Comparison of ENCODE assay signal across 22 cellular contexts in the genomic region with DNA sequence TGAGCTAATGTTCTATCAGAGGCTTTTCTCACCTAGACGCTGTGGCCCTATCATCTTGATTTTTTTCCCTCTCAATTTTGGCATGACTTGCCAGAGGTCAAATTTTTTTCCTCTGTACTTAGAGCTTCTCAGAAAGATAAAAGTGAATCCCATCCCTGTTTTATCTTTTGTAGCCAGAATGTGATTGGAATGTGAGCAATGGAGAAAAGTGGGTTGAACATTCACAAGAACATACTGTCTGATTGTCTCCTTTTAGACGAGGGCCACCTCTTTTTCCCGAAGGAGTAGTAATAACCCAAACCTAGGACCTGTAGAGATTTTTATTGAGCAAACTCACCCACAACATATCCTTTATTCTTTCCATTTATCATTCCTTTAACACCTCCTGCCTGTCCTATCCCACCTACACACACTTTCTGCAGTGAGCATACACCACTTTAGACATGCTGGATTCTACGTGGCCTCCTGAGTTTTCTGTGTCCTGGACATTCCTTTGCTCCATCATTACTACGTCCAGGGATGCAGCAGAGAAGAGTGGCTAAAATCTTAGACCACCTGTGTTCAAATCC. TPM values are rescaled to one million over a fixed set of nuclear protein-coding genes. Genes with fewer than 3 reads are reported as not detected.
DNase-seq lines count a peak whose midpoint lies in the region; ATAC-seq and TF ChIP-seq lines count a peak whose summit lies in the region.
"Had no signal": no experiment of that assay in that cellular context is flagged by ENCODE, and none has a peak within 500 bp of the region (broad histone marks: within the 10 kb centered on the region; RNA-seq: fewer than 3 reads in every experiment).

No MANE protein-coding gene starts in this region.

- H3K27ac ChIP-seq in PC-9 (peak overlapping the region; percentile 40; the same call in 1 of the 2 replicates), epithelial cell of prostate (peak overlapping the region; percentile 26), right cardiac atrium (ENCODE audit: low read length) (no peak overlapping the region), GM23338 (ENCODE audit: low read depth) (no peak overlapping the region)
- H3K27ac ChIP-seq: SJSA1 had no signal

- H3K4me3 Mint-ChIP-seq in Calu3 (ENCODE audit: low read depth, unreplicated experiment) (no peak overlapping the region), GM23338 (no peak overlapping the region)
- no peak overlapping the region for H3K4me3 Mint-ChIP-seq in stimulated activated effector memory CD8-positive, alpha-beta T cell treated with anti-CD3 and anti-CD28 coated beads, Interleukin-12 subunit alpha, Interleukin-12 subunit beta, amount 100 ng/mL, for 72 hours
- H3K4me3 Mint-ChIP-seq: CD8-positive, alpha-beta memory T cell; IgD-negative memory B cell had no signal

- peaks cover 20% of the 10 kb centered on the region for H3K36me3 ChIP-seq in PC-9 (ENCODE audit: low read depth)
- peaks cover 7% of the 10 kb centered on the region; the same call in 1 of the 2 replicates for H3K36me3 ChIP-seq in GM23338 (ENCODE audit: insufficient read depth)

- intact Hi-C loops in Calu3 (cut with micrococcal nuclease; ENCODE audit: unreplicated experiment) (no loop called here), PC-9 (cut with micrococcal nuclease; ENCODE audit: unreplicated experiment) (no loop called here), right cardiac atrium (cut with DNase I) (no loop called here)

- H3K9me3 ChIP-seq in PC-9 (ENCODE audit: insufficient read depth, low read depth) (no peaks in the 10 kb centered on the region), right cardiac atrium (ENCODE audit: control insufficient read depth, low read length) (no peaks in the 10 kb centered on the region)
- H3K9me3 ChIP-seq: SJSA1 had no signal

- TF ChIP-seq CTCF in Calu3 (IDR thresholded peaks at IDR 0.05; ENCODE audit: unreplicated experiment) (no peak), PC-9 (conservative IDR thresholded peaks at IDR 0.05) (no peak), GM23338 (conservative IDR thresholded peaks at IDR 0.05; ENCODE audit: low read depth in 2 of 2) (no peak)

- H3K4me3 ChIP-seq in PC-9 (no peak overlapping the region), right cardiac atrium (ENCODE audit: low read length) (no peak overlapping the region), GM23338 (no peak overlapping the region)
- H3K4me3 ChIP-seq: SJSA1 had no signal

- H2AFZ ChIP-seq in PC-9 (no peak overlapping the region), GM23338 (no peak overlapping the region)

- H3K4me2 ChIP-seq in PC-9 (peak overlapping the region; percentile 27; the same call in 1 of the 2 replicates), GM23338 (no peak overlapping the region)

- H3F3A ChIP-seq in PC-9 (ENCODE audit: insufficient read depth, low read depth): peaks cover 69% of the 10 kb centered on the region
- no peaks in the 10 kb centered on the region for H3F3A ChIP-seq in GM23338 (replicated peaks; ENCODE audit: low read depth)

- H3K4me1 ChIP-seq in PC-9 (replicated peaks; ENCODE audit: insufficient read depth) (peaks cover 66% of the 10 kb centered on the region), right cardiac atrium (ENCODE audit: control insufficient read depth, insufficient read depth, low read length) (peaks cover 8% of the 10 kb centered on the region), GM23338 (ENCODE audit: insufficient read depth) (peaks cover under 1% of the 10 kb centered on the region; the same call in 1 of the 2 replicates)

- H3K9me3 Mint-ChIP-seq in Calu3 (ENCODE audit: low read depth, unreplicated experiment): no peaks in the 10 kb centered on the region
- H3K9me3 Mint-ChIP-seq in stimulated activated effector memory CD8-positive, alpha-beta T cell treated with anti-CD3 and anti-CD28 coated beads, Interleukin-12 subunit alpha, Interleukin-12 subunit beta, amount 100 ng/mL, for 72 hours: no peaks in the 10 kb centered on the region
- H3K9me3 Mint-ChIP-seq in GM23338: no peaks in the 10 kb centered on the region
- H3K9me3 Mint-ChIP-seq: CD8-positive, alpha-beta memory T cell; IgD-negative memory B cell had no signal

- BruUV-seq in Calu3 (replicated peaks; lab: Mats Ljungman, UMichigan) (no TSS peak), PC-9 (replicated peaks; lab: Mats Ljungman, UMichigan) (no TSS peak)

- peaks cover 84% of the 10 kb centered on the region for H3K4me1 Mint-ChIP-seq in Calu3 (ENCODE audit: low read depth, unreplicated experiment)
- peaks cover 22% of the 10 kb centered on the region for H3K4me1 Mint-ChIP-seq in stimulated activated effector memory CD8-positive, alpha-beta T cell treated with anti-CD3 and anti-CD28 coated beads, Interleukin-12 subunit alpha, Interleukin-12 subunit beta, amount 100 ng/mL, for 72 hours
- H3K4me1 Mint-ChIP-seq in GM23338: peaks cover 10% of the 10 kb centered on the region
- H3K4me1 Mint-ChIP-seq: IgD-negative memory B cell had no signal

- no peaks in the 10 kb centered on the region for H3K27me3 Mint-ChIP-seq in Calu3 (ENCODE audit: unreplicated experiment)
- no peaks in the 10 kb centered on the region for H3K27me3 Mint-ChIP-seq in GM23338 (ENCODE audit: insufficient read depth, low read depth, poor library complexity)
- H3K27me3 Mint-ChIP-seq: CD8-positive, alpha-beta memory T cell; IgD-negative memory B cell had no signal

- POLR2A ChIA-PET in PC-9 (lab: Charles Lee; ENCODE audit: unreplicated experiment): interaction anchor here (0.7 to 1.0 kb wide), 4 partner anchors 10 to 129 kb away, joined by 3 to 5 read pairs (median 4); no protein-coding TSS in a partner anchor

- H4K20me1 ChIP-seq in PC-9 (ENCODE audit: insufficient read depth): no peaks in the 10 kb centered on the region
- no peaks in the 10 kb centered on the region for H4K20me1 ChIP-seq in GM23338 (replicated peaks; ENCODE audit: insufficient read depth)

- H3K79me2 ChIP-seq in PC-9 (ENCODE audit: low read depth) (peaks cover 6% of the 10 kb centered on the region), GM23338 (replicated peaks; ENCODE audit: insufficient read depth) (no peaks in the 10 kb centered on the region)

- H3K9me2 ChIP-seq in PC-9 (ENCODE audit: insufficient read depth) (no peaks in the 10 kb centered on the region), GM23338 (ENCODE audit: insufficient read depth) (no peaks in the 10 kb centered on the region)

- CTCF ChIA-PET in Calu3 (lab: Charles Lee) (interaction anchor here (1.9 to 4.4 kb wide), 4 partner anchors 10 to 26 kb away, joined by 4 to 46 read pairs (median 18); no protein-coding TSS in a partner anchor), PC-9 (lab: Charles Lee) (no interaction called here)

- ATAC-seq in stimulated activated effector memory CD8-positive, alpha-beta T cell treated with anti-CD3 and anti-CD28 coated beads, Interleukin-12 subunit alpha, Interleukin-12 subunit beta, amount 100 ng/mL, for 72 hours: no peak
- no peak for ATAC-seq in stimulated activated naive CD8-positive, alpha-beta T cell treated with anti-CD3 and anti-CD28 coated beads, Interleukin-15, Interleukin-2, amounts not matched to agents 100 U/mL and 50 U/mL, for 24 hours
- ATAC-seq in right cardiac atrium (no peak), GM23338 (no peak)

- WGBS in right cardiac atrium: 68% methylated on average over 5 of the region's 5 CpGs

- peaks cover 49% of the 10 kb centered on the region for H3K36me3 Mint-ChIP-seq in Calu3 (ENCODE audit: insufficient read depth, unreplicated experiment)
- H3K36me3 Mint-ChIP-seq in stimulated activated effector memory CD8-positive, alpha-beta T cell treated with anti-CD3 and anti-CD28 coated beads, Interleukin-12 subunit alpha, Interleukin-12 subunit beta, amount 100 ng/mL, for 72 hours: peaks cover 32% of the 10 kb centered on the region
- H3K36me3 Mint-ChIP-seq in GM23338 (ENCODE audit: low read depth): no peaks in the 10 kb centered on the region

- H3K27ac Mint-ChIP-seq in Calu3 (ENCODE audit: unreplicated experiment) (peak overlapping the region; percentile 42), GM23338 (no peak overlapping the region)
- peak overlapping the region; percentile 64 for H3K27ac Mint-ChIP-seq in stimulated activated effector memory CD8-positive, alpha-beta T cell treated with anti-CD3 and anti-CD28 coated beads, Interleukin-12 subunit alpha, Interleukin-12 subunit beta, amount 100 ng/mL, for 72 hours
- H3K27ac Mint-ChIP-seq: IgD-negative memory B cell had no signal

- no peak for DNase-seq in Calu3
- DNase-seq in PC-9: no peak
- DNase-seq in epithelial cell of prostate (ENCODE audit: low read depth, low spot score): no peak
- DNase-seq in stimulated activated effector memory CD8-positive, alpha-beta T cell treated with anti-CD3 and anti-CD28 coated beads, Interleukin-12 subunit alpha, Interleukin-12 subunit beta, amount 100 ng/mL, for 72 hours (ENCODE audit: low spot score in 2 of 2): no peak
- DNase-seq in stimulated activated naive CD8-positive, alpha-beta T cell treated with anti-CD3 and anti-CD28 coated beads, Interleukin-15, Interleukin-2, amounts not matched to agents 100 U/mL and 50 U/mL, for 24 hours: no peak
- DNase-seq in right cardiac atrium: no peak
- DNase-seq in GM23338 (ENCODE audit: low spot score): no peak
- DNase-seq: ACHN; C1 segment of cervical spinal cord; CD8-positive, alpha-beta memory T cell; DMS79; Kasumi-1; MM.1S; NCI-H1092; NCI-H1436 treated with DMSO at 0.1 percent for 48 hours; NCI-H2029 treated with DMSO at 0.1 percent for 48 hours; NCI-H2171; NCI-H446 treated with DMSO at 0.1 percent for 48 hours; NCI-H69; RPMI8226 had no signal

- H3K27me3 ChIP-seq in PC-9 (ENCODE audit: insufficient read depth, low read depth) (no peaks in the 10 kb centered on the region), right cardiac atrium (ENCODE audit: control insufficient read depth, insufficient read depth) (no peaks in the 10 kb centered on the region), GM23338 (ENCODE audit: insufficient read depth) (no peaks in the 10 kb centered on the region)
- H3K27me3 ChIP-seq: SJSA1 had no signal

TF ChIP-seq in GM23338, 12 proteins besides CTCF, POLR2A, EP300 and RAD21 (continues in another document):
- no peak for TF ChIP-seq EZH2phosphoT487 (IDR thresholded peaks at IDR 0.05; ENCODE audit: unreplicated experiment)

RNA-seq across cellular contexts. Expression of gene S100A10, which starts 15.9 kb away (rescaled TPM):
- total RNA-seq in Calu3 (2022) (882 and 921 TPM in 2 replicates), PC-9 (2021) (966 and 1,436 TPM in 2 replicates), right cardiac atrium (100 to 1,000 TPM; 108 to 245 (median 200) TPM)
- polyA plus RNA-seq in right cardiac atrium (223 TPM), GM23338 (2016; fragmentation: Nextera tagmentation; extraction: Ambion mirVana) (634 and 677 TPM in 2 replicates)
- 25.6 and 35.9 TPM in 2 replicates for total RNA-seq in GM23338 (2014; rRNA removed; shearing (Covaris generic))

RNA-seq across cellular contexts. Expression of gene S100A11, which starts 59.1 kb away (rescaled TPM):
- total RNA-seq in Calu3 (2022) (1,217 and 1,326 TPM in 2 replicates), PC-9 (2021) (578 and 868 TPM in 2 replicates), right cardiac atrium (100 to 1,000 TPM in 3 of 4 donors, 10 to 100 TPM in 1; 56.3 to 144 (median 113) TPM)
- polyA plus RNA-seq in right cardiac atrium (227 TPM), GM23338 (2016; fragmentation: Nextera tagmentation; extraction: Ambion mirVana) (596 and 668 TPM in 2 replicates)
- total RNA-seq in GM23338 (2014; rRNA removed; shearing (Covaris generic)): 73.1 and 78.6 TPM in 2 replicates

Comparison
In these comparisons a context has a peak if more than half of its experiments do, and no peak if none do; other contexts are left out.
1. H3K27ac ChIP-seq: peak in PC-9 (single experiment) and epithelial cell of prostate (single experiment); none in right cardiac atrium (single experiment) and GM23338 (single experiment).